Comparison of ENCODE assay signal across 9 cellular contexts in the genomic region with DNA sequence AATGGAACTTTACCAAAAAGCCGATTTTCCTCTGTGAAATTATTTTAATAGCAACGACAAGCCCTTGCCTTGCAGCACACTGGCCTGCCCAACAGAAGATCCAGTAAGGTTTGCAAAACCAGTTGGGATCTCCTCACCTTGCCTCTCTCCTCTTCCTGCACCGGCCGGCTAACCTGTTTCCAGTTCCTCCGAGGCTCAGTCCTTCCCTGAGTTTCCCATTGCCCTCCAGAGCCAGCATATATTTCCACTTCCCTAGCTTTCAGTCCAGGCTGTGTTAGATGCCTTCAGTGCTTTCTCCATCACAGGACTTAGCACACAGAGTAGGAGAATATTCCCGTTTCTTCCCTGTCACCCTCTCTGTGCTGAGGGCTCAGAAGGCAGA.
DNase-seq lines count a peak whose midpoint lies in the region; ATAC-seq and TF ChIP-seq lines count a peak whose summit lies in the region.
"Had no signal": no experiment of that assay in that cellular context is flagged by ENCODE, and none has a peak within 500 bp of the region (broad histone marks: within the 10 kb centered on the region; RNA-seq: fewer than 3 reads in every experiment).

No MANE protein-coding gene starts in this region.

- peaks cover 2% of the 10 kb centered on the region for H3K36me3 Mint-ChIP-seq in chondrocyte (ENCODE audit: low read depth)

- peak overlapping the region; percentile 86 for H3K4me2 ChIP-seq in mesendoderm (ENCODE audit: low read length)

- peaks cover 4% of the 10 kb centered on the region for H3K4me1 ChIP-seq in mesendoderm (ENCODE audit: control insufficient read depth, low read depth, low read length)
- no peaks in the 10 kb centered on the region for H3K4me1 ChIP-seq in testis

- no peak overlapping the region for H2BK120ac ChIP-seq in mesendoderm (ENCODE audit: low read depth, low read length)

- peaks cover 7% of the 10 kb centered on the region for H3K27me3 Mint-ChIP-seq in chondrocyte (ENCODE audit: low read depth)

- H3K27ac Mint-ChIP-seq in chondrocyte (ENCODE audit: unreplicated experiment) = peak overlapping the region; percentile 68
- H3K27ac Mint-ChIP-seq: naive B cell had no signal

- POLR2A ChIA-PET in AG04450 (lab: Yijun Ruan, JAX) = interaction anchor here (0.5 to 1.0 kb wide), 2 partner anchors 51 to 923 kb away, joined by 3 to 5 read pairs; no protein-coding TSS in a partner anchor

- no peak overlapping the region for H4K5ac ChIP-seq in mesendoderm (ENCODE audit: low read length)

- H3K9me3 ChIP-seq in AG04450 (ENCODE audit: control insufficient read depth, insufficient read depth, low read length) = peaks cover 4% of the 10 kb centered on the region; the same call in 1 of the 2 replicates
- H3K9me3 ChIP-seq in testis = no peaks in the 10 kb centered on the region

- no peaks in the 10 kb centered on the region for H3K79me1 ChIP-seq in mesendoderm (ENCODE audit: low read length)

- CTCF ChIA-PET in AG04450 (lab: Charles Lee) = interaction anchor here (0.6 to 1.4 kb wide), 4 partner anchors 13 to 388 kb away, joined by 3 to 6 read pairs (median 4); no protein-coding TSS in a partner anchor

- H3K56ac ChIP-seq in mesendoderm (ENCODE audit: low read length) = peak overlapping the region; percentile 93

- no peak overlapping the region for H3K4ac ChIP-seq in mesendoderm (ENCODE audit: low read depth, low read length)

- ATAC-seq in HG03175 (IDR thresholded peaks at IDR 0.05; ENCODE audit: unreplicated experiment) (no peak), GM18505 (IDR thresholded peaks at IDR 0.05; ENCODE audit: unreplicated experiment) (no peak)

- TF ChIP-seq CTCF in AG04450 (IDR thresholded peaks at IDR 0.05; ENCODE audit: low read depth, low read length) (no peak), chondrocyte (IDR thresholded peaks at IDR 0.05) (no peak), testis (IDR thresholded peaks at IDR 0.05) (no peak)

- peak overlapping the region; percentile 26 for H3K9ac ChIP-seq in mesendoderm (ENCODE audit: low read length)

- peaks cover 3% of the 10 kb centered on the region for H3K27me3 ChIP-seq in AG04450 (ENCODE audit: control insufficient read depth, insufficient read depth, low read length)
- H3K27me3 ChIP-seq in mesendoderm (ENCODE audit: insufficient read depth, low read length, poor library complexity) = no peaks in the 10 kb centered on the region
- no peaks in the 10 kb centered on the region for H3K27me3 ChIP-seq in testis

- WGBS in mesendoderm (ENCODE audit: extremely low coverage, insufficient coverage, low lambda C conversion rate) = no CpG with 5 or more reads among the region's 6 CpGs
- 32 to 39% methylated on average over 6 of the region's 6 CpGs for WGBS in testis, 2 donors

- no peak overlapping the region for H3K23ac ChIP-seq in mesendoderm (ENCODE audit: low read length)

- DNase-seq in AG04450 (ENCODE audit: low read depth, low spot score) (no peak), NCI-H1105 treated with DMSO at 0.1 percent for 48 hours (lab: John Stamatoyannopoulos, UW) (peak; percentile 29), chondrocyte (ENCODE audit: low spot score) (no peak), mesendoderm (peak; percentile 62), AG20443 (ENCODE audit: low spot score) (no peak), testis (no peak)
- DNase-seq: naive B cell had no signal

- H4K8ac ChIP-seq in mesendoderm (ENCODE audit: low read depth, low read length) = no peak overlapping the region

- H3K79me2 ChIP-seq in mesendoderm (ENCODE audit: control insufficient read depth, insufficient read depth, low read length) = no peaks in the 10 kb centered on the region

- H3K36me3 ChIP-seq in mesendoderm (ENCODE audit: control insufficient read depth, insufficient read depth, low read length) (no peaks in the 10 kb centered on the region), testis (ENCODE audit: low read depth, missing control alignments) (no peaks in the 10 kb centered on the region)

- intact Hi-C loops in testis (cut with DNase I; ENCODE audit: low total_unique reads) = no loop called here

- no peak for TF ChIP-seq POLR2A in testis (IDR thresholded peaks at IDR 0.05)
- TF ChIP-seq POLR2A in GM18505 (IDR thresholded peaks at IDR 0.05; ENCODE audit: borderline replicate concordance, extremely low read depth, insufficient read depth, insufficient read length) = no peak

- H3K4me1 Mint-ChIP-seq in chondrocyte (ENCODE audit: low read depth) = peaks cover 14% of the 10 kb centered on the region

- H2BK15ac ChIP-seq in mesendoderm (replicated peaks; ENCODE audit: low read depth) = no peak overlapping the region

- H3K27ac ChIP-seq in AG04450 (ENCODE audit: low read depth, low read length) (no peak overlapping the region), mesendoderm (ENCODE audit: low read depth, low read length) (no peak overlapping the region), testis (no peak overlapping the region)

- no peak overlapping the region for H2BK5ac ChIP-seq in mesendoderm (ENCODE audit: low read length)

- no peak overlapping the region for H2AK5ac ChIP-seq in mesendoderm (ENCODE audit: low read length)

- H3K4me3 ChIP-seq in AG04450 (ENCODE audit: low read depth, low read length) (peak overlapping the region; percentile 83), mesendoderm (ENCODE audit: low read length) (no peak overlapping the region), testis (peak overlapping the region in 1 of 2 donors; percentile 65)

- no peak overlapping the region for H3K18ac ChIP-seq in mesendoderm (ENCODE audit: low read length)

- peaks cover 4% of the 10 kb centered on the region for H3K9me3 Mint-ChIP-seq in chondrocyte (ENCODE audit: low read depth)

- peak overlapping the region; percentile 83 for H3K4me3 Mint-ChIP-seq in chondrocyte (ENCODE audit: unreplicated experiment)

Comparison
In these comparisons a context has a peak if more than half of its experiments do, and no peak if none do; other contexts are left out.
1. DNase-seq: peak in NCI-H1105 treated with DMSO at 0.1 percent for 48 hours (single experiment) and mesendoderm (single experiment); none in AG04450 (single experiment), chondrocyte (single experiment), AG20443 (single experiment) and testis (single experiment).